ENCODE assay signal across 9 cellular contexts in the genomic region with DNA sequence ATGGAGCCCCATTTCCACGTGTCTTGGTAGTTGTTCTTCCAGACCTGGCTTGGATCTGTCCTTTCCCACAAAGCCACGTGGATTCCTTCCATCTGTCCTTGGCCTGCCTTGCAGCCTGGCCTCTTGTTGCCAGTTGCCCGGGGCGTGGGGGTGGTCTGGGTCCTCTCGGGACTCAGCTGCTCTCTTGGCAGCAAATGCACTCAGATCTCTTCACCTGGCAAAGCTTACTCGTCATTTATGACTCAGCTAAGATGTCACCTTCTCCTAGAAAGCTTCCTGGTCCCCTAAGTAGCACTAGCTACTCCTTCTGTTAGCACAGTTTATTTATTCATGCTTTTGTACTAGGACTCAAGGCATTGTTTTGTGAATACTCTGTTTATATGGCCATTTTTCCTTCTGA. TPM values are rescaled to one million over a fixed set of nuclear protein-coding genes. Genes with fewer than 3 reads are reported as not detected.
DNase-seq lines count a peak whose midpoint lies in the region; ATAC-seq and TF ChIP-seq lines count a peak whose summit lies in the region.
"Had no signal": no experiment of that assay in that cellular context is flagged by ENCODE, and none has a peak within 500 bp of the region (broad histone marks: within the 10 kb centered on the region; RNA-seq: fewer than 3 reads in every experiment).

No MANE protein-coding gene starts in this region.

- peak overlapping the region; percentile 27 for H3K27ac Mint-ChIP-seq in activated CD8-positive, alpha-beta T cell treated with anti-CD3 and anti-CD28 coated beads, Interleukin-2, amount 10 ng/mL, durations not matched to agents 7 days and 5 days
- H3K27ac Mint-ChIP-seq in activated CD8-positive, alpha-beta T cell treated with anti-CD3 and anti-CD28 coated beads for 36 hours, result no peak overlapping the region
- peak overlapping the region; percentile 92 to 94 for H3K27ac Mint-ChIP-seq in effector memory CD8-positive, alpha-beta T cell

- H3K4me1 Mint-ChIP-seq in activated CD8-positive, alpha-beta T cell treated with anti-CD3 and anti-CD28 coated beads, Interleukin-2, amount 10 ng/mL, durations not matched to agents 7 days and 5 days (ENCODE audit: low read depth), result peaks cover 32% of the 10 kb centered on the region
- H3K4me1 Mint-ChIP-seq in activated CD8-positive, alpha-beta T cell treated with anti-CD3 and anti-CD28 coated beads for 36 hours (ENCODE audit: low read depth), result peaks cover 13% of the 10 kb centered on the region
- peaks cover 80 to 81% of the 10 kb centered on the region in 2 donors for H3K4me1 Mint-ChIP-seq in effector memory CD8-positive, alpha-beta T cell (ENCODE audit: low read depth in 2 of 2)

- no peaks in the 10 kb centered on the region for H4K20me1 ChIP-seq in MM.1S (ENCODE audit: insufficient read depth, low read length)

- no peak for TF ChIP-seq POLR2A in vagina (IDR thresholded peaks at IDR 0.05)

- H3K36me3 ChIP-seq in muscle layer of duodenum (ENCODE audit: control insufficient read depth in 1 of 2, insufficient read depth in 2 of 2, low read length in 2 of 2) (no peaks in the 10 kb centered on the region), vagina (no peaks in the 10 kb centered on the region), MM.1S (replicated peaks; ENCODE audit: insufficient read depth, low read length) (no peaks in the 10 kb centered on the region)

- CTCF ChIA-PET in activated CD8-positive, alpha-beta T cell treated with anti-CD3 and anti-CD28 coated beads, Interleukin-2, amount 10 ng/mL, durations not matched to agents 7 days and 5 days (lab: Charles Lee), result interaction anchor here (0.9 kb wide), 1 partner anchor 8 kb away, joined by 3 read pairs; no protein-coding TSS in a partner anchor
- CTCF ChIA-PET in activated CD8-positive, alpha-beta T cell treated with anti-CD3 and anti-CD28 coated beads for 36 hours (lab: Charles Lee), result no interaction called here

- H3K4me2 ChIP-seq in MM.1S (ENCODE audit: low read depth, low read length), result no peak overlapping the region

- H3K79me2 ChIP-seq in MM.1S (ENCODE audit: low read length), result no peaks in the 10 kb centered on the region

- H3K27me3 Mint-ChIP-seq in activated CD8-positive, alpha-beta T cell treated with anti-CD3 and anti-CD28 coated beads, Interleukin-2, amount 10 ng/mL, durations not matched to agents 7 days and 5 days (ENCODE audit: low read depth), result peaks cover 31% of the 10 kb centered on the region
- peaks cover 4% of the 10 kb centered on the region for H3K27me3 Mint-ChIP-seq in activated CD8-positive, alpha-beta T cell treated with anti-CD3 and anti-CD28 coated beads for 36 hours
- peaks cover 0 to 5% of the 10 kb centered on the region in 2 donors for H3K27me3 Mint-ChIP-seq in effector memory CD8-positive, alpha-beta T cell

- ATAC-seq in activated CD8-positive, alpha-beta T cell treated with anti-CD3 and anti-CD28 coated beads, Interleukin-2, amount 10 ng/mL, durations not matched to agents 7 days and 5 days, result no peak
- ATAC-seq in activated CD8-positive, alpha-beta T cell treated with anti-CD3 and anti-CD28 coated beads for 36 hours, result no peak
- no peak for ATAC-seq in effector memory CD8-positive, alpha-beta T cell (replicated peaks)
- ATAC-seq in SK-N-SH treated with all-trans-retinoic acid at 6 μM for 48 hours (no peak), HG03097 (IDR thresholded peaks at IDR 0.05; ENCODE audit: low FRiP score, unreplicated experiment) (no peak)

- no peak overlapping the region for H3K4me3 Mint-ChIP-seq in activated CD8-positive, alpha-beta T cell treated with anti-CD3 and anti-CD28 coated beads, Interleukin-2, amount 10 ng/mL, durations not matched to agents 7 days and 5 days
- H3K4me3 Mint-ChIP-seq in activated CD8-positive, alpha-beta T cell treated with anti-CD3 and anti-CD28 coated beads for 36 hours, result no peak overlapping the region
- H3K4me3 Mint-ChIP-seq in effector memory CD8-positive, alpha-beta T cell, result peak overlapping the region; percentile 63 to 73

- H3K9me2 ChIP-seq in MM.1S (replicated peaks; ENCODE audit: insufficient read depth, low read length), result no peaks in the 10 kb centered on the region

- H3K9me3 Mint-ChIP-seq in activated CD8-positive, alpha-beta T cell treated with anti-CD3 and anti-CD28 coated beads, Interleukin-2, amount 10 ng/mL, durations not matched to agents 7 days and 5 days (ENCODE audit: insufficient read depth), result peaks cover 16% of the 10 kb centered on the region
- peaks cover 13% of the 10 kb centered on the region for H3K9me3 Mint-ChIP-seq in activated CD8-positive, alpha-beta T cell treated with anti-CD3 and anti-CD28 coated beads for 36 hours
- H3K9me3 Mint-ChIP-seq in effector memory CD8-positive, alpha-beta T cell, result peaks cover 1 to 6% of the 10 kb centered on the region in 2 donors

- no peak for DNase-seq in activated CD8-positive, alpha-beta T cell treated with anti-CD3 and anti-CD28 coated beads, Interleukin-2, amount 10 ng/mL, durations not matched to agents 7 days and 5 days
- no peak for DNase-seq in activated CD8-positive, alpha-beta T cell treated with anti-CD3 and anti-CD28 coated beads for 36 hours
- no peak for DNase-seq in effector memory CD8-positive, alpha-beta T cell
- DNase-seq in vagina (ENCODE audit: extremely low spot score in 2 of 2) (no peak), MM.1S (no peak)
- DNase-seq: activated T-cell treated with anti-CD3 and anti-CD28 coated beads for 4 hours had no signal

- H3F3A ChIP-seq in MM.1S (ENCODE audit: insufficient read depth, low read length), result no peaks in the 10 kb centered on the region

- intact Hi-C loops in activated CD8-positive, alpha-beta T cell treated with anti-CD3 and anti-CD28 coated beads for 36 hours (cut with micrococcal nuclease), result no loop called here
- intact Hi-C loops in vagina (cut with DNase I), result no loop called here

- H3K9me3 ChIP-seq in muscle layer of duodenum (ENCODE audit: control insufficient read depth in 1 of 2, low read length in 2 of 2) (no peaks in the 10 kb centered on the region), vagina (no peaks in the 10 kb centered on the region), MM.1S (replicated peaks; ENCODE audit: insufficient read depth, low read length) (no peaks in the 10 kb centered on the region)

- no peak overlapping the region for H3K9ac ChIP-seq in MM.1S (ENCODE audit: low read length)

- peaks cover 7% of the 10 kb centered on the region for H3K36me3 Mint-ChIP-seq in activated CD8-positive, alpha-beta T cell treated with anti-CD3 and anti-CD28 coated beads, Interleukin-2, amount 10 ng/mL, durations not matched to agents 7 days and 5 days (ENCODE audit: low read depth)
- H3K36me3 Mint-ChIP-seq in activated CD8-positive, alpha-beta T cell treated with anti-CD3 and anti-CD28 coated beads for 36 hours (ENCODE audit: low read depth), result no peaks in the 10 kb centered on the region
- H3K36me3 Mint-ChIP-seq in effector memory CD8-positive, alpha-beta T cell (ENCODE audit: insufficient read depth), result peaks cover 6% of the 10 kb centered on the region

- H3K4me1 ChIP-seq in muscle layer of duodenum (ENCODE audit: control insufficient read depth in 1 of 2, insufficient read depth in 2 of 2, low read length in 2 of 2), result peaks cover 30 to 66% of the 10 kb centered on the region in 2 donors
- H3K4me1 ChIP-seq in vagina, result peaks cover 83% of the 10 kb centered on the region
- H3K4me1 ChIP-seq in MM.1S (ENCODE audit: low read length), result no peaks in the 10 kb centered on the region

- no peak for TF ChIP-seq CTCF in activated CD8-positive, alpha-beta T cell treated with anti-CD3 and anti-CD28 coated beads for 36 hours (IDR thresholded peaks at IDR 0.05)
- TF ChIP-seq CTCF in vagina (IDR thresholded peaks at IDR 0.05) (no peak), MM.1S (IDR thresholded peaks at IDR 0.05; ENCODE audit: low read length) (no peak)

- H3K27ac ChIP-seq in muscle layer of duodenum (ENCODE audit: low read length), result peak overlapping the region; percentile 68
- H3K27ac ChIP-seq in vagina, result peak overlapping the region; percentile 83
- H3K27ac ChIP-seq in MM.1S (ENCODE audit: low read length), result no peak overlapping the region

- POLR2A ChIA-PET in activated CD8-positive, alpha-beta T cell treated with anti-CD3 and anti-CD28 coated beads, Interleukin-2, amount 10 ng/mL, durations not matched to agents 7 days and 5 days (lab: Charles Lee), result no interaction called here
- POLR2A ChIA-PET in activated CD8-positive, alpha-beta T cell treated with anti-CD3 and anti-CD28 coated beads for 36 hours (lab: Charles Lee), result interaction anchor here (1.5 kb wide), 1 partner anchor 8 kb away, joined by 3 read pairs; no protein-coding TSS in a partner anchor

- H3K27me3 ChIP-seq in muscle layer of duodenum (ENCODE audit: low read depth, low read length) (no peaks in the 10 kb centered on the region), vagina (no peaks in the 10 kb centered on the region), MM.1S (replicated peaks; ENCODE audit: insufficient read depth, low read length) (no peaks in the 10 kb centered on the region)

- no peak overlapping the region for H2AFZ ChIP-seq in MM.1S (ENCODE audit: low read length)

- peak overlapping the region; percentile 5 to 19 for H3K4me3 ChIP-seq in muscle layer of duodenum (ENCODE audit: low read depth in 1 of 2, low read length in 2 of 2)
- H3K4me3 ChIP-seq in vagina, result no peak overlapping the region
- no peak overlapping the region for H3K4me3 ChIP-seq in MM.1S (ENCODE audit: low read length)

TF ChIP-seq in SK-N-SH treated with all-trans-retinoic acid at 6 μM for 48 hours, 23 proteins besides CTCF, POLR2A, EP300 and RAD21:
- no peak for TF ChIP-seq SNAI2 (CRISPR knock-in tag; IDR thresholded peaks at IDR 0.05)

RNA-seq across cellular contexts. Expression of gene PLEKHG3, which starts 13.6 kb away (rescaled TPM):
- 1 to 10 TPM; 7.3 to 7.8 TPM for total RNA-seq in activated CD8-positive, alpha-beta T cell treated with anti-CD3 and anti-CD28 coated beads, Interleukin-2, amount 10 ng/mL, durations not matched to agents 7 days and 5 days
- total RNA-seq in activated CD8-positive, alpha-beta T cell treated with anti-CD3 and anti-CD28 coated beads for 36 hours, result 1 to 10 TPM; 2.7 to 2.8 TPM
- total RNA-seq in vagina, result 50.1 TPM

Comparison
In these comparisons a context has a peak if more than half of its experiments do, and no peak if none do; other contexts are left out.
1. H3K4me3 Mint-ChIP-seq: peak in effector memory CD8-positive, alpha-beta T cell (2 of 2); none in activated CD8-positive, alpha-beta T cell treated with anti-CD3 and anti-CD28 coated beads, Interleukin-2, amount 10 ng/mL, durations not matched to agents 7 days and 5 days (single experiment) and activated CD8-positive, alpha-beta T cell treated with anti-CD3 and anti-CD28 coated beads for 36 hours (single experiment).
2. H3K4me3 ChIP-seq: peak in muscle layer of duodenum (2 of 2); none in vagina (0 of 2) and MM.1S (single experiment).